ENCODE assay signal across 8 cellular contexts in genomic region chr11:60887531-60887930, GRCh38. TPM values are rescaled to one million over a fixed set of nuclear protein-coding genes. Genes with fewer than 3 reads are reported as not detected.
DNase-seq lines count a peak whose midpoint lies in the region; ATAC-seq, FAIRE-seq and TF ChIP-seq lines count a peak whose summit lies in the region.

No MANE protein-coding gene starts in this region.

- CTCF ChIA-PET in K562 (lab: Yijun Ruan, JAX; ENCODE audit: low intra/inter-chr PET ratio) = interaction anchor here (0.8 to 2.5 kb wide), 4 partner anchors 34 to 111 kb away, joined by 3 to 59 read pairs (median 4); no protein-coding TSS in a partner anchor

- H3K9me1 ChIP-seq in K562 (ENCODE audit: control insufficient read depth, insufficient read depth, low read length) = no peaks in the 10 kb centered on the region

- H2AFZ ChIP-seq in OCI-LY3 (ENCODE audit: low read depth, low read length) = no peak overlapping the region
- H2AFZ ChIP-seq in K562 (ENCODE audit: low read depth, low read length) = no peak overlapping the region

- TF ChIP-seq RAD21 in K562 (CRISPR knock-in tag; conservative IDR thresholded peaks at IDR 0.05 in 1 of 2, IDR thresholded peaks at IDR 0.05 in 1 of 2) = peak; percentile 93 to 98

- H3K79me2 ChIP-seq in OCI-LY3 (ENCODE audit: low read length) (no peaks in the 10 kb centered on the region), K562 (ENCODE audit: control insufficient read depth, insufficient read depth, low read length) (no peaks in the 10 kb centered on the region)

- H4K20me1 ChIP-seq in OCI-LY3 (ENCODE audit: insufficient read depth, low read length) (no peaks in the 10 kb centered on the region), K562 (replicated peaks; ENCODE audit: control insufficient read depth, insufficient read depth, low read length) (peaks cover 22% of the 10 kb centered on the region)

- H3K36me3 ChIP-seq in OCI-LY3 (replicated peaks; ENCODE audit: low read depth, low read length) (peaks cover 24% of the 10 kb centered on the region), K562 (ENCODE audit: control insufficient read depth, insufficient read depth, low read length) (peaks cover 36% of the 10 kb centered on the region), upper lobe of right lung (peaks cover 5% of the 10 kb centered on the region)

- H3K9me3 ChIP-seq in OCI-LY3 (ENCODE audit: insufficient read depth, low read length) (no peaks in the 10 kb centered on the region), K562 (replicated peaks; ENCODE audit: control insufficient read depth, insufficient read depth, low read depth, low read length) (no peaks in the 10 kb centered on the region), upper lobe of right lung (no peaks in the 10 kb centered on the region)

- intact Hi-C loops in K562 (cut with micrococcal nuclease) (loop anchor here (1.0 kb wide), 2 partner anchors 56 to 112 kb away; no protein-coding TSS in a partner anchor), upper lobe of right lung (cut with DNase I) (no loop called here)

- no peak for TF ChIP-seq EP300 in K562 (IDR thresholded peaks at IDR 0.05; ENCODE audit: low read length)

- peak; percentile 39 for TF ChIP-seq CTCF in HL-60 (IDR thresholded peaks at IDR 0.05; ENCODE audit: insufficient read depth, low read length)
- peak; percentile 86 for TF ChIP-seq CTCF in OCI-LY3 (IDR thresholded peaks at IDR 0.05; ENCODE audit: low read depth, low read length)
- TF ChIP-seq CTCF in K562 (IDR thresholded peaks at IDR 0.05 in 2 of 3, conservative IDR thresholded peaks at IDR 0.05 in 1 of 3; ENCODE audit: insufficient read depth in 2 of 3, low read depth in 1 of 3, low read length in 3 of 3) = peak; percentile 85 to 96 (median 91)
- peak; percentile 44 for TF ChIP-seq CTCF in upper lobe of right lung (IDR thresholded peaks at IDR 0.05)

- BruUV-seq in K562 (replicated peaks; lab: Mats Ljungman, UMichigan) = no TSS peak

- H3K4me2 ChIP-seq in OCI-LY3 (ENCODE audit: low read length) = no peak overlapping the region
- no peak overlapping the region for H3K4me2 ChIP-seq in K562 (ENCODE audit: insufficient read depth, low read length)

- TF ChIP-seq POLR2A in K562 (conservative IDR thresholded peaks at IDR 0.05) = no peak

- H3K27me3 ChIP-seq in HL-60 (ENCODE audit: insufficient read depth, poor library complexity, severe bottlenecking) (no peaks in the 10 kb centered on the region), OCI-LY3 (ENCODE audit: low read depth, low read length) (no peaks in the 10 kb centered on the region), K562 (ENCODE audit: control insufficient read depth in 2 of 2, insufficient read depth in 2 of 2, low read length in 2 of 2) (no peaks in the 10 kb centered on the region), upper lobe of right lung (no peaks in the 10 kb centered on the region)

- peak; percentile 85 for FAIRE-seq in K562 (lab: Jason Lieb, UNC)

- WGBS in K562 (ENCODE audit: insufficient coverage, low coverage, missing lambda C conversion rate) = 40% methylated on average over 5 of the region's 5 CpGs

- H3K4me3 ChIP-seq in HL-60 (replicated peaks; ENCODE audit: insufficient read depth, low read length) (no peak overlapping the region), OCI-LY3 (ENCODE audit: low read length) (no peak overlapping the region), K562 (no peak overlapping the region), upper lobe of right lung (no peak overlapping the region)

- peak; percentile 61 to 65 for ATAC-seq in activated CD4-positive, CD25-positive, alpha-beta regulatory T cell treated with anti-CD3 and anti-CD28 coated beads, Interleukin-2, amount 50 U/mL, for 24 hours
- ATAC-seq in K562 (peak; percentile 89), upper lobe of right lung (peak; percentile 88)

- no peak overlapping the region for H3K27ac ChIP-seq in HL-60 (replicated peaks)
- H3K27ac ChIP-seq in OCI-LY3 (ENCODE audit: low read length) = no peak overlapping the region
- no peak overlapping the region for H3K27ac ChIP-seq in K562 (ENCODE audit: extremely low read depth, low read depth, low read length)
- H3K27ac ChIP-seq in upper lobe of right lung = no peak overlapping the region

- H3K9ac ChIP-seq in OCI-LY3 (ENCODE audit: low read length) (no peak overlapping the region), K562 (ENCODE audit: insufficient read depth in 1 of 2, low read depth in 2 of 2, low read length in 2 of 2) (no peak overlapping the region)

- in situ Hi-C loops in K562 (cut with MboI) = no loop called here

- POLR2A ChIA-PET in K562 (lab: Yijun Ruan, JAX) = interaction anchor here (0.8 to 1.4 kb wide), 16 partner anchors 10 to 1295 kb away, joined by 3 to 7 read pairs (median 3); partner anchors contain the start of gene PTGDR2

- DNase-seq in activated CD4-positive, CD25-positive, alpha-beta regulatory T cell (lab: John Stamatoyannopoulos, UW) = no peak
- peak in 1 of 2 experiments; percentile 56 for DNase-seq in HL-60 (ENCODE audit: low read depth in 1 of 2, low spot score in 1 of 2)
- peak; percentile 66 to 75 (median 74) for DNase-seq in K562 (ENCODE audit: extremely low read depth in 1 of 4, low spot score in 3 of 4)
- DNase-seq in kidney tubule cell (ENCODE audit: low spot score) = peak; percentile 63
- DNase-seq in upper lobe of right lung = no peak
- no peak for DNase-seq in T1000 (lab: John Stamatoyannopoulos, UW)

- H3K4me1 ChIP-seq in OCI-LY3 (ENCODE audit: low read length) = no peaks in the 10 kb centered on the region
- H3K4me1 ChIP-seq in K562 (replicated peaks in 1 of 2; ENCODE audit: control insufficient read depth in 2 of 2, insufficient read depth in 2 of 2, low read length in 2 of 2) = peaks cover 7 to 30% of the 10 kb centered on the region in 2 experiments
- H3K4me1 ChIP-seq in upper lobe of right lung = peaks cover 6% of the 10 kb centered on the region

RNA-seq across cellular contexts. Expression of gene PRPF19, which starts 18.9 kb away (rescaled TPM):
- total RNA-seq in K562 (2011; cell fraction: chromatin; rRNA removed; ENCODE audit: low replicate concordance) = 44.6 and 81.5 TPM in 2 replicates
- 57.1 and 61.7 TPM in 2 replicates for total RNA-seq in K562 (2011; cell fraction: nucleolus; rRNA removed)
- 54.4 and 88.4 TPM in 2 replicates for total RNA-seq in K562 (2011; cell fraction: nucleoplasm; rRNA removed)
- total RNA-seq in K562 (2014; rRNA removed) = 93.5 and 122 TPM in 2 replicates
- 58.4 and 68.0 TPM in 2 replicates for total RNA-seq in K562 (2014; rRNA removed; fragmentation: Illumina TruSeq; extraction: Trizol)
- 84.9 and 89.6 TPM in 2 replicates for total RNA-seq in K562 (2015; rRNA removed; fragmentation: Illumina TruSeq; extraction: Trizol)
- total RNA-seq in K562 (2021) = 193 and 208 TPM in 2 replicates
- 31.5 and 61.8 TPM in 2 replicates for polyA plus RNA-seq in K562 (2011; rRNA removed)
- polyA plus RNA-seq in K562 (2011; cell fraction: cytosol; rRNA removed) = 40.2 and 96.7 TPM in 2 replicates
- polyA plus RNA-seq in K562 (2011; cell fraction: nucleus; rRNA removed) = 41.7 and 70.4 TPM in 2 replicates
- 146 and 194 TPM in 2 replicates for polyA plus RNA-seq in K562 (2012)
- polyA plus RNA-seq in K562 (2014; fragmentation: Illumina TruSeq; extraction: Trizol) = 212 and 213 TPM in 2 replicates
- 10 to 100 TPM in 1 of 2 experiments, 1 to 10 TPM in 1; 9.4 to 16.5 TPM for polyA plus RNA-seq in K562 (2014; fragmentation: Nextera tagmentation; extraction: Ambion mirVana)
- polyA plus RNA-seq in K562 (2014; rRNA removed) = 73.1 and 73.2 TPM in 2 replicates
- 23.9 and 28.7 TPM in 2 replicates for polyA minus RNA-seq in K562 (2011; rRNA and poly(A)+ RNA removed)
- polyA minus RNA-seq in K562 (2011; cell fraction: cytosol; rRNA and poly(A)+ RNA removed) = 53.3 and 75.9 TPM in 2 replicates
- polyA minus RNA-seq in K562 (2011; cell fraction: nucleus; rRNA and poly(A)+ RNA removed) = 41.1 and 43.4 TPM in 2 replicates
- total RNA-seq in upper lobe of right lung = 59.8 TPM

RNA-seq across cellular contexts. Expression of gene ZP1, which starts 20.2 kb away (rescaled TPM):
- not detected in 2 replicates for total RNA-seq in K562 (2011; cell fraction: chromatin; rRNA removed; ENCODE audit: low replicate concordance)
- not detected in 2 replicates for total RNA-seq in K562 (2011; cell fraction: nucleolus; rRNA removed)
- not detected in 2 replicates for total RNA-seq in K562 (2011; cell fraction: nucleoplasm; rRNA removed)
- total RNA-seq in K562 (2014; rRNA removed) = not detected in 2 replicates
- not detected in 2 replicates for total RNA-seq in K562 (2014; rRNA removed; fragmentation: Illumina TruSeq; extraction: Trizol)
- total RNA-seq in K562 (2015; rRNA removed; fragmentation: Illumina TruSeq; extraction: Trizol) = not detected in 2 replicates
- total RNA-seq in K562 (2021) = not detected in 2 replicates
- 0.11 and 0.12 TPM in 2 replicates for polyA plus RNA-seq in K562 (2011; rRNA removed)
- 0.04 and 0.66 TPM in 2 replicates for polyA plus RNA-seq in K562 (2011; cell fraction: cytosol; rRNA removed)
- polyA plus RNA-seq in K562 (2011; cell fraction: nucleus; rRNA removed) = 0.70 and 0.72 TPM in 2 replicates
- 0.08 TPM in 1 of 2 replicates, not detected in the other for polyA plus RNA-seq in K562 (2012)
- polyA plus RNA-seq in K562 (2014; fragmentation: Illumina TruSeq; extraction: Trizol) = not detected in 2 replicates
- polyA plus RNA-seq in K562 (2014; fragmentation: Nextera tagmentation; extraction: Ambion mirVana) = not detected
- 0.15 TPM in 1 of 2 replicates, not detected in the other for polyA plus RNA-seq in K562 (2014; rRNA removed)
- not detected in 2 replicates for polyA minus RNA-seq in K562 (2011; rRNA and poly(A)+ RNA removed)
- not detected in 2 replicates for polyA minus RNA-seq in K562 (2011; cell fraction: cytosol; rRNA and poly(A)+ RNA removed)
- 0.56 TPM in 1 of 2 replicates, not detected in the other for polyA minus RNA-seq in K562 (2011; cell fraction: nucleus; rRNA and poly(A)+ RNA removed)
- total RNA-seq in upper lobe of right lung = not detected

RNA-seq across cellular contexts. Expression of gene TMEM109, which starts 26.4 kb away (rescaled TPM):
- 15.1 and 39.4 TPM in 2 replicates for total RNA-seq in K562 (2011; cell fraction: chromatin; rRNA removed; ENCODE audit: low replicate concordance)
- total RNA-seq in K562 (2011; cell fraction: nucleolus; rRNA removed) = 48.2 and 68.0 TPM in 2 replicates
- total RNA-seq in K562 (2011; cell fraction: nucleoplasm; rRNA removed) = 65.5 and 90.9 TPM in 2 replicates
- total RNA-seq in K562 (2014; rRNA removed) (26.8 and 48.2 TPM in 2 replicates), K562 (2014; rRNA removed; fragmentation: Illumina TruSeq; extraction: Trizol) (23.3 and 30.5 TPM in 2 replicates), K562 (2015; rRNA removed; fragmentation: Illumina TruSeq; extraction: Trizol) (31.3 and 32.7 TPM in 2 replicates), K562 (2021) (69.8 and 79.0 TPM in 2 replicates), upper lobe of right lung (156 TPM)
- polyA plus RNA-seq in K562 (2011; rRNA removed) (16.2 and 24.9 TPM in 2 replicates), K562 (2014; fragmentation: Illumina TruSeq; extraction: Trizol) (71.3 and 83.1 TPM in 2 replicates), K562 (2014; fragmentation: Nextera tagmentation; extraction: Ambion mirVana) (10 to 100 TPM in 1 of 2 experiments, 1 to 10 TPM in 1; 9.2 to 18.3 TPM), K562 (2014; rRNA removed) (31.7 and 44.0 TPM in 2 replicates)
- 21.6 and 39.6 TPM in 2 replicates for polyA plus RNA-seq in K562 (2011; cell fraction: cytosol; rRNA removed)
- polyA plus RNA-seq in K562 (2011; cell fraction: nucleus; rRNA removed) = 16.5 and 20.7 TPM in 2 replicates
- 43.2 and 51.4 TPM in 2 replicates for polyA plus RNA-seq in K562 (2012)
- polyA minus RNA-seq in K562 (2011; rRNA and poly(A)+ RNA removed) = 10.7 and 12.1 TPM in 2 replicates
- polyA minus RNA-seq in K562 (2011; cell fraction: cytosol; rRNA and poly(A)+ RNA removed) = 20.4 and 24.0 TPM in 2 replicates
- polyA minus RNA-seq in K562 (2011; cell fraction: nucleus; rRNA and poly(A)+ RNA removed) = 5.5 and 8.0 TPM in 2 replicates

RNA-seq across cellular contexts. Expression of gene PTGDR2, which starts 31.8 kb away (rescaled TPM):
- total RNA-seq in K562 (2011; cell fraction: chromatin; rRNA removed; ENCODE audit: low replicate concordance) = 3.5 and 11.1 TPM in 2 replicates
- 9.9 and 14.3 TPM in 2 replicates for total RNA-seq in K562 (2011; cell fraction: nucleolus; rRNA removed)
- total RNA-seq in K562 (2011; cell fraction: nucleoplasm; rRNA removed) = 7.9 and 10.4 TPM in 2 replicates
- 1.9 and 2.5 TPM in 2 replicates for total RNA-seq in K562 (2014; rRNA removed)
- total RNA-seq in K562 (2014; rRNA removed; fragmentation: Illumina TruSeq; extraction: Trizol) = 0.64 and 0.80 TPM in 2 replicates
- 0.87 and 1.1 TPM in 2 replicates for total RNA-seq in K562 (2015; rRNA removed; fragmentation: Illumina TruSeq; extraction: Trizol)
- total RNA-seq in K562 (2021) = 2.6 and 3.0 TPM in 2 replicates
- 1.7 and 1.9 TPM in 2 replicates for polyA plus RNA-seq in K562 (2011; rRNA removed)
- 1.8 and 5.9 TPM in 2 replicates for polyA plus RNA-seq in K562 (2011; cell fraction: cytosol; rRNA removed)
- 2.1 and 3.4 TPM in 2 replicates for polyA plus RNA-seq in K562 (2011; cell fraction: nucleus; rRNA removed)
- polyA plus RNA-seq in K562 (2012) = 5.2 and 7.0 TPM in 2 replicates
- polyA plus RNA-seq in K562 (2014; fragmentation: Illumina TruSeq; extraction: Trizol) = 1.6 TPM in 2 replicates
- polyA plus RNA-seq in K562 (2014; fragmentation: Nextera tagmentation; extraction: Ambion mirVana) = under 1 TPM; 0.51 to 0.55 TPM
- 0.82 and 1.9 TPM in 2 replicates for polyA plus RNA-seq in K562 (2014; rRNA removed)
- 2.3 and 3.8 TPM in 2 replicates for polyA minus RNA-seq in K562 (2011; rRNA and poly(A)+ RNA removed)
- 3.7 and 4.8 TPM in 2 replicates for polyA minus RNA-seq in K562 (2011; cell fraction: cytosol; rRNA and poly(A)+ RNA removed)
- polyA minus RNA-seq in K562 (2011; cell fraction: nucleus; rRNA and poly(A)+ RNA removed) = 2.3 and 2.7 TPM in 2 replicates
- 1.8 TPM for total RNA-seq in upper lobe of right lung

RNA-seq across cellular contexts. Expression of gene TMEM132A, which starts 36.7 kb away (rescaled TPM):
- 0.77 and 2.6 TPM in 2 replicates for total RNA-seq in K562 (2011; cell fraction: chromatin; rRNA removed; ENCODE audit: low replicate concordance)
- 1.4 and 2.5 TPM in 2 replicates for total RNA-seq in K562 (2011; cell fraction: nucleolus; rRNA removed)
- total RNA-seq in K562 (2011; cell fraction: nucleoplasm; rRNA removed) = 1.2 and 2.1 TPM in 2 replicates
- 0.12 and 0.14 TPM in 2 replicates for total RNA-seq in K562 (2014; rRNA removed)
- not detected in 2 replicates for total RNA-seq in K562 (2014; rRNA removed; fragmentation: Illumina TruSeq; extraction: Trizol)
- 0.04 TPM in 1 of 2 replicates, not detected in the other for total RNA-seq in K562 (2015; rRNA removed; fragmentation: Illumina TruSeq; extraction: Trizol)
- 0.24 and 0.47 TPM in 2 replicates for total RNA-seq in K562 (2021)
- 0.18 and 0.20 TPM in 2 replicates for polyA plus RNA-seq in K562 (2011; rRNA removed)
- 0.03 and 0.30 TPM in 2 replicates for polyA plus RNA-seq in K562 (2011; cell fraction: cytosol; rRNA removed)
- polyA plus RNA-seq in K562 (2011; cell fraction: nucleus; rRNA removed) = 1.1 and 3.4 TPM in 2 replicates
- polyA plus RNA-seq in K562 (2012) = 0.12 and 0.26 TPM in 2 replicates
- not detected in 2 replicates for polyA plus RNA-seq in K562 (2014; fragmentation: Illumina TruSeq; extraction: Trizol)
- polyA plus RNA-seq in K562 (2014; fragmentation: Nextera tagmentation; extraction: Ambion mirVana) = not detected
- polyA plus RNA-seq in K562 (2014; rRNA removed) = 0.93 and 1.1 TPM in 2 replicates
- 0.15 and 0.46 TPM in 2 replicates for polyA minus RNA-seq in K562 (2011; rRNA and poly(A)+ RNA removed)
- polyA minus RNA-seq in K562 (2011; cell fraction: cytosol; rRNA and poly(A)+ RNA removed) = 0.73 and 1.4 TPM in 2 replicates
- polyA minus RNA-seq in K562 (2011; cell fraction: nucleus; rRNA and poly(A)+ RNA removed) = 1.8 and 2.2 TPM in 2 replicates
- 18.4 TPM for total RNA-seq in upper lobe of right lung

Comparison
In these comparisons a context has a peak if more than half of its experiments do, and no peak if none do; other contexts are left out.
1. DNase-seq: peak in K562 (4 of 4) and kidney tubule cell (single experiment); none in activated CD4-positive, CD25-positive, alpha-beta regulatory T cell (0 of 4), upper lobe of right lung (single experiment) and T1000 (single experiment).
2. CTCF ChIP-seq: peak in every context shown above with its lines; median percentile 91 in K562; 86 in OCI-LY3; 44 in upper lobe of right lung; 39 in HL-60.
3. Peak in every context shown above with its lines, with median percentiles within 50 percentile points of each other: ATAC-seq.